ENCODE assay signal across 23 cellular contexts in the genomic region with DNA sequence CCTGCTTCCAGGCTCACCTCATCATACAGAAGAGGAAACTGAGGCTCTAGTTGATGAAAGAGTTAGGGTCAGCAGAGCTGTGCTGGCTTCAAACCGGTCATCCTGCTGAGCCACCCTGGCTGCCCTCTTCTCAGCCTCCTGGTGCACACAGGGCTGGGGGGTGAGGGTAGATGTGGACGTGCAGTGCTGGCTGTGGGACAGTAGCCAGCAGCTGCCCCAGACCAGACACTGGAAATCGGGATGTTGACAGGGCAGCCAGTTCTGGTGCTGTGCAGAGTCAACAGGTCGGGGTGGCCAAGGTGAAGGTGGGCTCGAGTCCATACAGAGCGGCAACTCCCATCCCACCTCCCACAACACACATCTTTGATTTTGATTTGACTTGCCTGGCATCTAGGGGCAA. TPM values are rescaled to one million over a fixed set of nuclear protein-coding genes. Genes with fewer than 3 reads are reported as not detected.
DNase-seq lines count a peak whose midpoint lies in the region; ATAC-seq and TF ChIP-seq lines count a peak whose summit lies in the region.
"Had no signal": no experiment of that assay in that cellular context is flagged by ENCODE, and none has a peak within 500 bp of the region (broad histone marks: within the 10 kb centered on the region; RNA-seq: fewer than 3 reads in every experiment).

No MANE protein-coding gene starts in this region.

- H3K27me3 ChIP-seq in cardiac muscle cell (no peaks in the 10 kb centered on the region), tibial artery (no peaks in the 10 kb centered on the region)
- H3K27me3 ChIP-seq: pancreas had no signal

- H3K36me3 ChIP-seq in cardiac muscle cell (no peaks in the 10 kb centered on the region), tibial artery (peaks cover 0 to 4% (median 0%) of the 10 kb centered on the region in 3 donors)
- H3K36me3 ChIP-seq: pancreas had no signal

- H3K27ac ChIP-seq in cardiac muscle cell (peak overlapping the region; percentile 100), tibial artery (peak overlapping the region; percentile 89 to 99)
- H3K27ac ChIP-seq: pancreas had no signal

- H3K4me1 ChIP-seq in cardiac muscle cell (ENCODE audit: low read depth) (peaks cover 50% of the 10 kb centered on the region), tibial artery (peaks cover 12 to 44% (median 38%) of the 10 kb centered on the region in 4 donors)

- peaks cover 43% of the 10 kb centered on the region for H3K4me1 Mint-ChIP-seq in osteocyte (ENCODE audit: unreplicated experiment)
- H3K4me1 Mint-ChIP-seq: activated CD4-positive, alpha-beta T cell treated with anti-CD3 and anti-CD28 coated beads, Interleukin-2, amount 10 ng/mL, durations not matched to agents 24 days and 14 days; CD8-positive, alpha-beta memory T cell had no signal

- no peak for TF ChIP-seq CTCF in cardiac muscle cell (IDR thresholded peaks at IDR 0.05; ENCODE audit: low read depth, low read length)
- TF ChIP-seq CTCF in osteocyte (IDR thresholded peaks at IDR 0.05): no peak
- TF ChIP-seq CTCF in tibial artery (IDR thresholded peaks at IDR 0.05): no peak

- no peak overlapping the region for H3K4me3 Mint-ChIP-seq in osteocyte (ENCODE audit: unreplicated experiment)
- H3K4me3 Mint-ChIP-seq: activated CD4-positive, alpha-beta T cell treated with anti-CD3 and anti-CD28 coated beads, Interleukin-2, amount 10 ng/mL, durations not matched to agents 24 days and 14 days; CD8-positive, alpha-beta memory T cell had no signal

- intact Hi-C loops in tibial artery (cut with DNase I; ENCODE audit: low total_unique reads): no loop called here

- H3K4me3 ChIP-seq in cardiac muscle cell (no peak overlapping the region), tibial artery (no peak overlapping the region)
- H3K4me3 ChIP-seq: pancreas had no signal

- H3K36me3 Mint-ChIP-seq in osteocyte (ENCODE audit: unreplicated experiment): no peaks in the 10 kb centered on the region
- H3K36me3 Mint-ChIP-seq: CD8-positive, alpha-beta memory T cell had no signal

- ATAC-seq in GM21381 (IDR thresholded peaks at IDR 0.05; ENCODE audit: unreplicated experiment) (no peak), HG02884 (IDR thresholded peaks at IDR 0.05; ENCODE audit: unreplicated experiment) (no peak)
- ATAC-seq: esophagus mucosa had no signal

- H3K27ac Mint-ChIP-seq in osteocyte (ENCODE audit: unreplicated experiment): peak overlapping the region; percentile 56
- H3K27ac Mint-ChIP-seq: activated CD4-positive, alpha-beta T cell treated with anti-CD3 and anti-CD28 coated beads, Interleukin-2, amount 10 ng/mL, durations not matched to agents 24 days and 14 days; CD8-positive, alpha-beta memory T cell had no signal

- H3K9me3 Mint-ChIP-seq in osteocyte (ENCODE audit: unreplicated experiment): no peaks in the 10 kb centered on the region
- H3K9me3 Mint-ChIP-seq: activated CD4-positive, alpha-beta T cell treated with anti-CD3 and anti-CD28 coated beads, Interleukin-2, amount 10 ng/mL, durations not matched to agents 24 days and 14 days; CD8-positive, alpha-beta memory T cell had no signal

- no peaks in the 10 kb centered on the region for H3K27me3 Mint-ChIP-seq in osteocyte (ENCODE audit: unreplicated experiment)

- H3K9me3 ChIP-seq in cardiac muscle cell (ENCODE audit: low read depth) (no peaks in the 10 kb centered on the region), tibial artery (no peaks in the 10 kb centered on the region)
- H3K9me3 ChIP-seq: pancreas had no signal

- DNase-seq in M059J (ENCODE audit: low read depth): peak; percentile 22
- DNase-seq in cardiac muscle cell (ENCODE audit: low read depth in 1 of 2, low spot score in 1 of 2): no peak
- DNase-seq in osteocyte (ENCODE audit: extremely low spot score, unreplicated experiment): no peak
- DNase-seq in tibial artery: no peak
- no peak for DNase-seq in stimulated activated CD4-positive, alpha-beta T cell treated with anti-CD3 and anti-CD28 coated beads, Interleukin-2, amount 100 ng/mL, for 48 hours
- no peak for DNase-seq in iPS-NIHi7 (ENCODE audit: extremely low spot score)
- DNase-seq: activated CD4-positive, alpha-beta T cell treated with anti-CD3 and anti-CD28 coated beads, Interleukin-2, amount 10 ng/mL, durations not matched to agents 24 days and 14 days; activated effector memory CD4-positive, alpha-beta T cell treated with anti-CD3 and anti-CD28 coated beads, Interleukin-2, amount 50 U/mL, for 16 hours; amniotic stem cell; CD8-positive, alpha-beta memory T cell; cerebellar nuclear complex; DMS79; effector CD4-positive, alpha-beta T cell; NCI-H1105 treated with DMSO at 0.1 percent for 48 hours; NCI-H2107; NCI-H524 treated with DMSO at 0.1 percent for 48 hours; SW 1271 had no signal

RNA-seq across cellular contexts. Expression of gene CLCNKA, which starts 1.5 kb away (rescaled TPM):
- 0.42 TPM in 1 of 2 replicates, not detected in the other for total RNA-seq in M059J (2014; rRNA removed; shearing (Covaris generic))
- total RNA-seq in cardiac muscle cell (5.8 and 16.3 TPM in 2 replicates), osteocyte (not detected in 2 replicates)
- 12.8 and 25.5 TPM in 2 replicates for polyA plus RNA-seq in cardiac muscle cell
- total RNA-seq: activated CD4-positive, alpha-beta T cell treated with anti-CD3 and anti-CD28 coated beads, Interleukin-2, amount 10 ng/mL, durations not matched to agents 24 days and 14 days; CD8-positive, alpha-beta memory T cell; LHCN-M2; liver had no signal
- polyA plus RNA-seq: CD8-positive, alpha-beta memory T cell; liver had no signal

RNA-seq across cellular contexts. Expression of gene HSPB7, which starts 2.5 kb away (rescaled TPM):
- total RNA-seq in M059J (2014; rRNA removed; shearing (Covaris generic)): 1.4 and 1.9 TPM in 2 replicates
- total RNA-seq in cardiac muscle cell (509 and 744 TPM in 2 replicates), osteocyte (3.4 and 4.2 TPM in 2 replicates)
- polyA plus RNA-seq in cardiac muscle cell: 1,782 and 2,165 TPM in 2 replicates
- total RNA-seq: activated CD4-positive, alpha-beta T cell treated with anti-CD3 and anti-CD28 coated beads, Interleukin-2, amount 10 ng/mL, durations not matched to agents 24 days and 14 days; CD8-positive, alpha-beta memory T cell had no signal
- polyA plus RNA-seq: CD8-positive, alpha-beta memory T cell had no signal

RNA-seq across cellular contexts. Expression of gene SRARP, which starts 16.3 kb away (rescaled TPM):
- not detected in 2 replicates for total RNA-seq in M059J (2014; rRNA removed; shearing (Covaris generic))
- 0.12 TPM in 1 of 2 replicates, not detected in the other for total RNA-seq in cardiac muscle cell
- polyA plus RNA-seq in cardiac muscle cell: not detected in 2 replicates
- total RNA-seq in osteocyte: not detected in 2 replicates
- total RNA-seq: activated CD4-positive, alpha-beta T cell treated with anti-CD3 and anti-CD28 coated beads, Interleukin-2, amount 10 ng/mL, durations not matched to agents 24 days and 14 days; CD8-positive, alpha-beta memory T cell; esophagus mucosa; LHCN-M2; liver; pancreas had no signal
- polyA plus RNA-seq: CD8-positive, alpha-beta memory T cell; pancreas had no signal

RNA-seq across cellular contexts. Expression of gene CLCNKB, which starts 23.3 kb away (rescaled TPM):
- 0.05 and 0.32 TPM in 2 replicates for total RNA-seq in M059J (2014; rRNA removed; shearing (Covaris generic))
- 19.0 and 55.6 TPM in 2 replicates for total RNA-seq in cardiac muscle cell
- 24.8 and 84.3 TPM in 2 replicates for polyA plus RNA-seq in cardiac muscle cell
- 0.34 TPM in 1 of 2 replicates, not detected in the other for total RNA-seq in osteocyte
- total RNA-seq: activated CD4-positive, alpha-beta T cell treated with anti-CD3 and anti-CD28 coated beads, Interleukin-2, amount 10 ng/mL, durations not matched to agents 24 days and 14 days; CD8-positive, alpha-beta memory T cell; esophagus mucosa; LHCN-M2; liver had no signal
- polyA plus RNA-seq: CD8-positive, alpha-beta memory T cell; liver had no signal

RNA-seq across cellular contexts. Expression of gene ZBTB17, which starts 44.4 kb away (rescaled TPM):
- total RNA-seq in M059J (2014; rRNA removed; shearing (Covaris generic)): 26.6 and 37.6 TPM in 2 replicates
- total RNA-seq in cardiac muscle cell (48.8 and 64.0 TPM in 2 replicates), osteocyte (34.7 and 37.2 TPM in 2 replicates)
- 47.1 and 61.6 TPM in 2 replicates for polyA plus RNA-seq in cardiac muscle cell

Comparison
In these comparisons a context has a peak if more than half of its experiments do, and no peak if none do; other contexts are left out.
1. RNA of gene HSPB7, which starts 2.5 kb away (total RNA-seq): 509 to 744 TPM in cardiac muscle cell; 3.4 to 4.2 TPM in osteocyte and 1.4 to 1.9 TPM in M059J; every median in the first group is over 10 times any median in the second.